In genomic region chr2:15840173-15840572, GRCh38 we compare ENCODE assay signal across 20 cellular contexts.
DNase-seq lines count a peak whose midpoint lies in the region; ATAC-seq, FAIRE-seq and TF ChIP-seq lines count a peak whose summit lies in the region.
"Had no signal": no experiment of that assay in that cellular context is flagged by ENCODE, and none has a peak within 500 bp of the region (broad histone marks: within the 10 kb centered on the region; RNA-seq: fewer than 3 reads in every experiment).

No MANE protein-coding gene starts in this region.

- H3K36me3 ChIP-seq in PC-3 (ENCODE audit: low read depth, low read length) (no peaks in the 10 kb centered on the region), esophagus (ENCODE audit: control insufficient read depth in 2 of 2, insufficient read depth in 2 of 2, low read length in 1 of 2) (no peaks in the 10 kb centered on the region), small intestine (ENCODE audit: control insufficient read depth in 2 of 2, insufficient read depth in 2 of 2, low read length in 2 of 2) (no peaks in the 10 kb centered on the region), Karpas-422 (ENCODE audit: insufficient read depth, low read length) (no peaks in the 10 kb centered on the region)
- H3K36me3 ChIP-seq: Peyer's patch, SJCRH30 had no signal

- intact Hi-C loops in PC-3 (cut with micrococcal nuclease): no loop called here

- H3K9me3 ChIP-seq in PC-3 (ENCODE audit: low read length): no peaks in the 10 kb centered on the region
- H3K9me3 ChIP-seq in esophagus (ENCODE audit: control insufficient read depth in 2 of 2, insufficient read depth in 1 of 2, low read depth in 1 of 2, low read length in 1 of 2): peaks cover 0 to 2% of the 10 kb centered on the region in 2 donors
- no peaks in the 10 kb centered on the region for H3K9me3 ChIP-seq in small intestine (ENCODE audit: control insufficient read depth, low read depth)
- H3K9me3 ChIP-seq in Karpas-422 (ENCODE audit: low read length): no peaks in the 10 kb centered on the region
- H3K9me3 ChIP-seq: Peyer's patch, SJCRH30 had no signal

- H3K79me2 ChIP-seq in PC-3 (ENCODE audit: low read length) (no peaks in the 10 kb centered on the region), Karpas-422 (ENCODE audit: low read length) (no peaks in the 10 kb centered on the region)

- no peak overlapping the region for H3K4me2 ChIP-seq in PC-3 (ENCODE audit: low read length)
- no peak overlapping the region for H3K4me2 ChIP-seq in Karpas-422 (ENCODE audit: low read depth, low read length, poor library complexity, severe bottlenecking)

- no peaks in the 10 kb centered on the region for H4K20me1 ChIP-seq in PC-3 (ENCODE audit: low read length)
- H4K20me1 ChIP-seq in Karpas-422 (ENCODE audit: insufficient read depth, low read depth, low read length): no peaks in the 10 kb centered on the region

- DNase-seq in Daoy (ENCODE audit: low read depth) (peak; percentile 71), PC-3 (peak; percentile 56), small intestine (peak; percentile 77), Karpas-422 (no peak), cortex of kidney (lab: John Stamatoyannopoulos, UW) (no peak), HCEC 1CT (no peak)
- DNase-seq: COR-L47, DMS79, GM23248, KG1, MM.1S, NCI-H1105, NCI-H1694 treated with DMSO at 0.1 percent for 48 hours, NCI-H774, Peyer's patch had no signal

- H3K9ac ChIP-seq in PC-3 (ENCODE audit: low read length) (no peak overlapping the region), Karpas-422 (ENCODE audit: low read length) (no peak overlapping the region)
- H3K9ac ChIP-seq: GM23248 had no signal

- H3K4me1 ChIP-seq in PC-3 (ENCODE audit: insufficient read depth, low read length) (peaks cover 9% of the 10 kb centered on the region; the same call in 1 of the 2 replicates), esophagus (ENCODE audit: control insufficient read depth in 2 of 2, insufficient read depth in 2 of 2, low read length in 1 of 2) (peaks cover 0 to 4% of the 10 kb centered on the region in 2 donors), small intestine (ENCODE audit: control insufficient read depth in 2 of 2, insufficient read depth in 1 of 2, low read depth in 1 of 2, low read length in 1 of 2) (peaks cover 0 to 2% of the 10 kb centered on the region in 2 donors), Karpas-422 (ENCODE audit: low read length) (no peaks in the 10 kb centered on the region)
- H3K4me1 ChIP-seq: Peyer's patch had no signal

- H3K27ac ChIP-seq in PC-3 (ENCODE audit: low read length) (no peak overlapping the region), esophagus (ENCODE audit: low read depth in 2 of 2, low read length in 1 of 2) (peak overlapping the region; percentile 7 to 40), small intestine (ENCODE audit: low read depth in 1 of 2, low read length in 1 of 2) (no peak overlapping the region), Karpas-422 (ENCODE audit: low read length) (no peak overlapping the region)
- H3K27ac ChIP-seq: GM23248, HL-60, Peyer's patch, SJCRH30 had no signal

- H3K4me3 ChIP-seq in PC-3 (ENCODE audit: low read length): no peak overlapping the region
- no peak overlapping the region for H3K4me3 ChIP-seq in esophagus (ENCODE audit: low read depth in 1 of 2, low read length in 2 of 2)
- no peak overlapping the region for H3K4me3 ChIP-seq in small intestine (ENCODE audit: low read depth in 1 of 2, low read length in 2 of 2)
- H3K4me3 ChIP-seq in Karpas-422 (ENCODE audit: low read length): no peak overlapping the region
- H3K4me3 ChIP-seq: GM23248, Peyer's patch, SJCRH30 had no signal

- H3K27me3 ChIP-seq in PC-3 (ENCODE audit: low read length) (no peaks in the 10 kb centered on the region), esophagus (ENCODE audit: control insufficient read depth in 1 of 2, insufficient read depth in 2 of 2, low read length in 2 of 2) (no peaks in the 10 kb centered on the region), small intestine (ENCODE audit: control insufficient read depth in 2 of 2, insufficient read depth in 2 of 2, low read length in 2 of 2) (no peaks in the 10 kb centered on the region), Karpas-422 (ENCODE audit: low read length) (no peaks in the 10 kb centered on the region)
- H3K27me3 ChIP-seq: Peyer's patch, SJCRH30 had no signal

- TF ChIP-seq CTCF in PC-3 (conservative IDR thresholded peaks at IDR 0.05; ENCODE audit: low read depth, low read length): no peak

- no peaks in the 10 kb centered on the region for H3F3A ChIP-seq in PC-3 (ENCODE audit: low read length, unreplicated experiment)

- no peak for FAIRE-seq in small intestine (lab: Jason Lieb, UNC)
- FAIRE-seq: G401.6, GM12892 had no signal

- POLR2A ChIA-PET in PC-3 (lab: Charles Lee; ENCODE audit: unreplicated experiment): no interaction called here

- H3K9me2 ChIP-seq in PC-3 (replicated peaks; ENCODE audit: low read length) (no peaks in the 10 kb centered on the region), Karpas-422 (replicated peaks; ENCODE audit: insufficient read depth, low read length) (no peaks in the 10 kb centered on the region)

- 69 to 72% methylated on average over 4 of the region's 4 CpGs for WGBS in esophagus, 2 donors
- 28 to 62% (median 29%) methylated on average over 4 of the region's 4 CpGs for WGBS in small intestine, 3 donors

- no TSS peak for BruUV-seq in PC-3 (replicated peaks; lab: Mats Ljungman, UMichigan)

- H2AFZ ChIP-seq in PC-3 (ENCODE audit: low read length): no peak overlapping the region
- no peak overlapping the region for H2AFZ ChIP-seq in Karpas-422 (ENCODE audit: low read length)
- H2AFZ ChIP-seq: GM23248 had no signal

- CTCF ChIA-PET in PC-3 (lab: Charles Lee): no interaction called here

- no peak for ATAC-seq in PC-3

Comparison
In these comparisons a context has a peak if more than half of its experiments do, and no peak if none do; other contexts are left out.
1. DNase-seq: peak in Daoy (single experiment), PC-3 (single experiment) and small intestine (single experiment); none in Karpas-422 (single experiment), cortex of kidney (single experiment) and HCEC 1CT (single experiment).
2. H3K27ac ChIP-seq: peak in esophagus (2 of 2); none in PC-3 (single experiment), small intestine (0 of 2) and Karpas-422 (single experiment).